9 cellular contexts compared by ENCODE assay signal in genomic region chr1:209648931-209649776, GRCh38. TPM values are rescaled to one million over a fixed set of nuclear protein-coding genes. Genes with fewer than 3 reads are reported as not detected.
DNase-seq lines count a peak whose midpoint lies in the region; ATAC-seq and TF ChIP-seq lines count a peak whose summit lies in the region.
"Had no signal": no experiment of that assay in that cellular context is flagged by ENCODE, and none has a peak within 500 bp of the region (broad histone marks: within the 10 kb centered on the region; RNA-seq: fewer than 3 reads in every experiment).

No MANE protein-coding gene starts in this region.

- H3K4me3 ChIP-seq in mucosa of descending colon: no peak overlapping the region

- no peaks in the 10 kb centered on the region for H3K9me3 ChIP-seq in mucosa of descending colon

- H3K36me3 ChIP-seq in mucosa of descending colon (ENCODE audit: low read depth): no peaks in the 10 kb centered on the region

- intact Hi-C loops in mucosa of descending colon (cut with DNase I, micrococcal nuclease): no loop called here

- peak; percentile 43 for ATAC-seq in mucosa of descending colon
- ATAC-seq in GM19397 (IDR thresholded peaks at IDR 0.05; ENCODE audit: unreplicated experiment): no peak

- peaks cover 59% of the 10 kb centered on the region for H3K4me1 ChIP-seq in mucosa of descending colon (ENCODE audit: low read depth)

- peak; percentile 80 for DNase-seq in AG09319 (ENCODE audit: extremely low read depth, low read depth)
- peak; percentile 98 for DNase-seq in M059J (ENCODE audit: low read depth)
- peak; percentile 90 for DNase-seq in brain pericyte (ENCODE audit: low read depth, low spot score)
- peak in 1 of 3 donors; percentile 38 for DNase-seq in mucosa of descending colon
- no peak for DNase-seq in GM10266 (ENCODE audit: extremely low spot score)
- no peak for DNase-seq in C1 segment of cervical spinal cord (lab: John Stamatoyannopoulos, UW)
- no peak for DNase-seq in NAMALWA (ENCODE audit: low spot score)
- DNase-seq: stimulated activated CD4-positive, alpha-beta T cell treated with anti-CD3 and anti-CD28 coated beads, Interleukin-4, amount 100 ng/mL, for 24 hours had no signal

- TF ChIP-seq CTCF in AG09319 (IDR thresholded peaks at IDR 0.05; ENCODE audit: low read depth, low read length): no peak
- TF ChIP-seq CTCF in mucosa of descending colon (IDR thresholded peaks at IDR 0.05): no peak
- no peak for TF ChIP-seq CTCF in GM10266 (IDR thresholded peaks at IDR 0.05; ENCODE audit: control insufficient read depth, insufficient read depth, low read depth, missing control alignments)

RNA-seq across cellular contexts. Expression of gene LAMB3, which starts 3.1 kb away (rescaled TPM):
- total RNA-seq in M059J (2014; rRNA removed; shearing (Covaris generic)): 31.5 and 62.2 TPM in 2 replicates
- 100 to 1,000 TPM in 1 of 3 donors, 10 to 100 TPM in 2; 40.3 to 142 (median 62.1) TPM for total RNA-seq in mucosa of descending colon

RNA-seq across cellular contexts. Expression of gene G0S2, which starts 26.1 kb away (rescaled TPM):
- 267 and 322 TPM in 2 replicates for total RNA-seq in M059J (2014; rRNA removed; shearing (Covaris generic))
- total RNA-seq in mucosa of descending colon: 10 to 100 TPM in 1 of 3 donors, 1 to 10 TPM in 2; 5.8 to 13.5 (median 9.0) TPM

RNA-seq across cellular contexts. Expression of gene HSD11B1, which starts 55.5 kb away (rescaled TPM):
- 1.9 and 4.3 TPM in 2 replicates for total RNA-seq in M059J (2014; rRNA removed; shearing (Covaris generic))
- 1 to 10 TPM in 2 of 3 donors, not detected in 1; 2.8 to 5.7 TPM for total RNA-seq in mucosa of descending colon

Comparison
In these comparisons a context has a peak if more than half of its experiments do, and no peak if none do; other contexts are left out.
1. DNase-seq: peak in AG09319 (single experiment), M059J (single experiment) and brain pericyte (single experiment); none in GM10266 (single experiment), C1 segment of cervical spinal cord (0 of 14) and NAMALWA (single experiment).
2. RNA of gene G0S2, which starts 26.1 kb away (total RNA-seq): 267 to 322 TPM in M059J; 5.8 to 13.5 TPM in mucosa of descending colon; every median in the first group is over 10 times any median in the second.